ENCODE assay signal across 22 cellular contexts in genomic region chr10:121669010-121669366, GRCh38.
DNase-seq lines count a peak whose midpoint lies in the region; ATAC-seq and TF ChIP-seq lines count a peak whose summit lies in the region.
"Had no signal": no experiment of that assay in that cellular context is flagged by ENCODE, and none has a peak within 500 bp of the region (broad histone marks: within the 10 kb centered on the region; RNA-seq: fewer than 3 reads in every experiment).

No MANE protein-coding gene starts in this region.

- H3K4me2 ChIP-seq in neuronal stem cell (ENCODE audit: insufficient read depth, low read length, poor library complexity, severe bottlenecking): no peak overlapping the region
- H3K4me2 ChIP-seq: A549 had no signal

- intact Hi-C loops in heart left ventricle (cut with DNase I): no loop called here
- intact Hi-C loops in esophagus squamous epithelium (cut with DNase I): no loop called here

- H2AFZ ChIP-seq in neuronal stem cell (ENCODE audit: low read length): peak overlapping the region; percentile 87

- H3K4me1 ChIP-seq in cardiac muscle cell (ENCODE audit: low read depth) (peaks cover 22% of the 10 kb centered on the region), heart left ventricle (peaks cover 0 to 18% (median 14%) of the 10 kb centered on the region in 12 donors), esophagus squamous epithelium (peaks cover 6 to 24% (median 16%) of the 10 kb centered on the region in 3 donors), neuronal stem cell (ENCODE audit: control insufficient read depth in 2 of 2, insufficient read depth in 1 of 2, low read depth in 1 of 2, low read length in 2 of 2) (peaks cover 4 to 13% of the 10 kb centered on the region in 2 donors)
- H3K4me1 ChIP-seq: A549, colonic mucosa had no signal

- H2BK15ac ChIP-seq in neuronal stem cell (ENCODE audit: low read length): no peak overlapping the region

- H2BK5ac ChIP-seq in neuronal stem cell (ENCODE audit: low read length): no peak overlapping the region

- no peak overlapping the region for H3K4ac ChIP-seq in neuronal stem cell (ENCODE audit: low read length)

- H3K27me3 ChIP-seq in cardiac muscle cell: no peaks in the 10 kb centered on the region
- no peaks in the 10 kb centered on the region for H3K27me3 ChIP-seq in heart left ventricle
- no peaks in the 10 kb centered on the region for H3K27me3 ChIP-seq in esophagus squamous epithelium
- H3K27me3 ChIP-seq in neuronal stem cell (ENCODE audit: control insufficient read depth in 3 of 3, insufficient read depth in 3 of 3, low read depth in 1 of 3, low read length in 3 of 3): peaks cover 0 to 12% (median 0%) of the 10 kb centered on the region in 3 experiments
- H3K27me3 ChIP-seq: colonic mucosa, heart right ventricle, MG63, testis had no signal

- H2BK120ac ChIP-seq in neuronal stem cell (ENCODE audit: low read depth, low read length): no peak overlapping the region

- peak overlapping the region; percentile 93 for H3K27ac ChIP-seq in cardiac muscle cell
- H3K27ac ChIP-seq in heart left ventricle: peak overlapping the region in 3 of 12 donors; percentile 1 to 81 (median 28)
- H3K27ac ChIP-seq in esophagus squamous epithelium: peak overlapping the region; percentile 71 to 88 (median 80)
- H3K27ac ChIP-seq in neuronal stem cell (replicated peaks; ENCODE audit: low read length): no peak overlapping the region
- H3K27ac ChIP-seq: A549, colonic mucosa had no signal

- H3K79me1 ChIP-seq in neuronal stem cell (ENCODE audit: low read depth, low read length): no peaks in the 10 kb centered on the region

- no peak overlapping the region for H4K91ac ChIP-seq in neuronal stem cell (ENCODE audit: low read depth, low read length, poor library complexity)

- WGBS in heart left ventricle, 4 donors: 29 to 39% (median 36%) methylated on average over 7 of the region's 7 CpGs
- 25 to 26% methylated on average over 7 of the region's 7 CpGs for WGBS in esophagus squamous epithelium, 2 donors
- WGBS in neuronal stem cell (ENCODE audit: extremely low coverage in 2 of 2, insufficient read length in 2 of 2, insufficient replicate concordance in 1 of 2), 2 donors: no CpG with 5 or more reads among the region's 7 CpGs

- H3K9me3 ChIP-seq in cardiac muscle cell (ENCODE audit: low read depth) (no peaks in the 10 kb centered on the region), heart left ventricle (no peaks in the 10 kb centered on the region), esophagus squamous epithelium (no peaks in the 10 kb centered on the region), neuronal stem cell (replicated peaks in 1 of 2; ENCODE audit: control insufficient read depth in 2 of 2, insufficient read depth in 1 of 2, low read depth in 1 of 2, low read length in 2 of 2) (no peaks in the 10 kb centered on the region)
- H3K9me3 ChIP-seq: A549, colonic mucosa, MG63, testis had no signal

- no peak for TF ChIP-seq POLR2A in heart left ventricle (IDR thresholded peaks at IDR 0.05)
- TF ChIP-seq POLR2A in esophagus squamous epithelium (IDR thresholded peaks at IDR 0.05): no peak

- TF ChIP-seq CTCF in cardiac muscle cell (IDR thresholded peaks at IDR 0.05; ENCODE audit: low read depth, low read length): no peak
- no peak for TF ChIP-seq CTCF in heart left ventricle (IDR thresholded peaks at IDR 0.05)
- no peak for TF ChIP-seq CTCF in esophagus squamous epithelium (IDR thresholded peaks at IDR 0.05)

- H2BK12ac ChIP-seq in neuronal stem cell (ENCODE audit: low read length): no peak overlapping the region

- H3K23ac ChIP-seq in neuronal stem cell (ENCODE audit: low read depth, low read length, poor library complexity): no peak overlapping the region

- peak overlapping the region; percentile 68 for H3K18ac ChIP-seq in neuronal stem cell (ENCODE audit: low read length)

- ATAC-seq in heart left ventricle: no peak
- ATAC-seq in GM21825 (IDR thresholded peaks at IDR 0.05; ENCODE audit: unreplicated experiment): no peak
- ATAC-seq: A549; naive thymus-derived CD4-positive, alpha-beta T cell; PC-3 had no signal

- H3K4me3 ChIP-seq in cardiac muscle cell: no peak overlapping the region
- peak overlapping the region in 2 of 12 donors; percentile 9 to 27 for H3K4me3 ChIP-seq in heart left ventricle
- no peak overlapping the region for H3K4me3 ChIP-seq in esophagus squamous epithelium
- no peak overlapping the region for H3K4me3 ChIP-seq in neuronal stem cell (ENCODE audit: low read length in 2 of 2)
- H3K4me3 ChIP-seq: A549, colonic mucosa, MG63, testis had no signal

- no peak overlapping the region for H3K9ac ChIP-seq in neuronal stem cell (ENCODE audit: low read depth, low read length, poor library complexity)

- DNase-seq in cardiac muscle cell (ENCODE audit: low read depth in 1 of 2, low spot score in 1 of 2) (no peak), heart left ventricle (no peak), esophagus squamous epithelium (lab: John Stamatoyannopoulos, UW) (no peak), neuronal stem cell (ENCODE audit: low spot score) (no peak), SIG-M5 (lab: John Stamatoyannopoulos, UW) (no peak), SHP77 treated with DMSO at 0.1 percent for 48 hours (lab: John Stamatoyannopoulos, UW) (no peak), Ammon's horn (ENCODE audit: low spot score) (no peak)
- DNase-seq: amniotic stem cell; CD8-positive, alpha-beta memory T cell; erythroblast; GOT3; naive thymus-derived CD4-positive, alpha-beta T cell; NCI-H187; NCI-H524 treated with DMSO at 0.1 percent for 48 hours; PC-3; SW 1271 had no signal

- H3K36me3 ChIP-seq in cardiac muscle cell: no peaks in the 10 kb centered on the region
- no peaks in the 10 kb centered on the region for H3K36me3 ChIP-seq in heart left ventricle
- no peaks in the 10 kb centered on the region for H3K36me3 ChIP-seq in esophagus squamous epithelium
- H3K36me3 ChIP-seq in neuronal stem cell (replicated peaks in 1 of 2; ENCODE audit: control insufficient read depth in 2 of 2, insufficient read depth in 2 of 2, low read length in 2 of 2): no peaks in the 10 kb centered on the region
- H3K36me3 ChIP-seq: colonic mucosa, heart right ventricle, MG63 had no signal

- no peak overlapping the region for H3K14ac ChIP-seq in neuronal stem cell (ENCODE audit: low read length)

- H4K8ac ChIP-seq in neuronal stem cell (ENCODE audit: low read depth, low read length): no peak overlapping the region

- H2AK5ac ChIP-seq in neuronal stem cell (ENCODE audit: low read depth, low read length): no peak overlapping the region
